In the genomic region with DNA sequence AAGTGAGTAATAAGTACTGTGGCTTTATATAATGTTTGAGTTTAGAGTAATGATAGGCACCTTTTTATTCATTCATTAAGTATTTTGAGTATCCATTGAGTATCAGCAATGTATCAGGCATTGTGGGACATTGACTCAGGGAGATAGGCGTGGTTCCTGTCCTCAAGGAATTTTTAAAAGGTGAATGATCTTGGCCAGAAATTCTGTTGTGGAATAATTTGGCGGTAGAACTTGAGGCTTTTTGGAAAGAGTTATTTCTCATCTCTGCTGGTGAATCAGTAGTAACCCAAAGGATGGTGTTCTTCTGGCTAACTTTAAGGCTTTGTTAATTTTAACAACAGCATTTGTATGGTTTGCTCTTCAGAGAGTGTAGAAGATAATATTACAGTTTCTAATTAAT, we compare ENCODE assay signal across 8 cellular contexts. TPM values are rescaled to one million over a fixed set of nuclear protein-coding genes. Genes with fewer than 3 reads are reported as not detected.
DNase-seq lines count a peak whose midpoint lies in the region; ATAC-seq, FAIRE-seq and TF ChIP-seq lines count a peak whose summit lies in the region.

No MANE protein-coding gene starts in this region.

- H3K9me3 ChIP-seq in A549: no peaks in the 10 kb centered on the region
- no peaks in the 10 kb centered on the region for H3K9me3 ChIP-seq in HCT116 (ENCODE audit: control insufficient read depth in 1 of 2, insufficient read depth in 1 of 2, low read depth in 1 of 2, low read length in 2 of 2)
- no peaks in the 10 kb centered on the region for H3K9me3 ChIP-seq in ascending aorta
- no peaks in the 10 kb centered on the region for H3K9me3 ChIP-seq in mesodermal cell (ENCODE audit: control insufficient read depth, low read length)

- no peak for FAIRE-seq in A549 (lab: Jason Lieb, UNC)

- WGBS in A549 (ENCODE audit: missing lambda C conversion rate): 52% methylated on average over 2 of the region's 2 CpGs
- WGBS in mesodermal cell (ENCODE audit: insufficient coverage in 2 of 2), 2 experiments: 88 to 94% methylated on average over 2 of the region's 2 CpGs

- ATAC-seq in A549: no peak
- ATAC-seq in HCT116: no peak
- no peak for ATAC-seq in GM18909 (IDR thresholded peaks at IDR 0.05; ENCODE audit: poor library complexity, unreplicated experiment)

- BruUV-seq in HCT116 (replicated peaks; lab: Mats Ljungman, UMichigan): no TSS peak

- POLR2A ChIA-PET in A549 (lab: Yijun Ruan, JAX) (no interaction called here), HCT116 (lab: Charles Lee) (no interaction called here)

- H3K4me2 ChIP-seq in A549 (peak overlapping the region; percentile 92), HCT116 (ENCODE audit: low read length) (peak overlapping the region; percentile 74)

- H3K27me3 ChIP-seq in HCT116 (ENCODE audit: insufficient read depth, low read length) (no peaks in the 10 kb centered on the region), ascending aorta (no peaks in the 10 kb centered on the region)

- H3K9me2 ChIP-seq in HCT116 (ENCODE audit: insufficient read depth): no peaks in the 10 kb centered on the region

- CTCF ChIA-PET in A549 (lab: Yijun Ruan, JAX) (interaction anchor here (1.0 to 2.3 kb wide), 2 partner anchors 47 to 67 kb away, joined by 3 to 8 read pairs; no protein-coding TSS in a partner anchor), HCT116 (lab: Charles Lee) (no interaction called here)

- H3K9ac ChIP-seq in HCT116 (ENCODE audit: low read length): no peak overlapping the region

- H3K79me2 ChIP-seq in HCT116 (ENCODE audit: insufficient read depth, low read length): peaks cover 70% of the 10 kb centered on the region

- TF ChIP-seq RAD21 in A549 (conservative IDR thresholded peaks at IDR 0.05 in 1 of 2, IDR thresholded peaks at IDR 0.05 in 1 of 2) (no peak), HCT116 (IDR thresholded peaks at IDR 0.05; ENCODE audit: low read depth) (no peak)

- RAD21 ChIA-PET in HCT116 (lab: Charles Lee; ENCODE audit: low non-redundant PET in 1 of 2, low total read pairs in 2 of 2, uncharacterized antibody in 2 of 2, unreplicated experiment in 2 of 2): no interaction called here

- H3K4me1 ChIP-seq in A549 (peaks cover 28% of the 10 kb centered on the region), HCT116 (ENCODE audit: control insufficient read depth in 1 of 2, insufficient read depth in 2 of 2, low read length in 2 of 2) (peaks cover 10 to 25% of the 10 kb centered on the region in 2 experiments), ascending aorta (peaks cover under 1 to 29% of the 10 kb centered on the region in 2 donors), mesodermal cell (ENCODE audit: control insufficient read depth, insufficient read depth, low read length, poor library complexity, severe bottlenecking) (peaks cover 19% of the 10 kb centered on the region)

- H3K27ac ChIP-seq in A549 (no peak overlapping the region), HCT116 (ENCODE audit: low read depth, low read length) (no peak overlapping the region), ascending aorta (peak overlapping the region in 1 of 2 donors; percentile 95), mesodermal cell (ENCODE audit: low read depth, low read length, severe bottlenecking) (no peak overlapping the region)

- H3K4me3 ChIP-seq in A549 (peak overlapping the region; percentile 95; the same call in 2 of the 3 replicates), HCT116 (replicated peaks in 1 of 2; ENCODE audit: low read depth in 1 of 2, low read length in 2 of 2) (peak overlapping the region in 1 of 2 experiments; percentile 91; a peak in 1 of 4 replicates), ascending aorta (peak overlapping the region; percentile 89 to 97), mesodermal cell (ENCODE audit: extremely low read depth, insufficient read depth, low read length, poor library complexity, severe bottlenecking) (peak overlapping the region; percentile 90)

- intact Hi-C loops in HCT116 (cut with micrococcal nuclease) (loop anchor here (5.0 kb wide), 1 partner anchor 46 kb away; no protein-coding TSS in a partner anchor), ascending aorta (cut with DNase I) (loop anchor here (2.0 to 10.0 kb wide), 7 partner anchors 69 to 1133 kb away; a partner anchor contains a TSS)

- TF ChIP-seq EP300 in A549 (IDR thresholded peaks at IDR 0.05): no peak

- peaks cover 38% of the 10 kb centered on the region for H4K20me1 ChIP-seq in HCT116 (ENCODE audit: insufficient read depth)

- no peak for TF ChIP-seq CTCF in A549 (IDR thresholded peaks at IDR 0.05)
- no peak for TF ChIP-seq CTCF in HCT116 (IDR thresholded peaks at IDR 0.05 in 2 of 3, conservative IDR thresholded peaks at IDR 0.05 in 1 of 3; ENCODE audit: borderline replicate concordance in 1 of 3, insufficient read depth in 1 of 3, low read depth in 2 of 3, low read length in 2 of 3)
- TF ChIP-seq CTCF in ascending aorta (IDR thresholded peaks at IDR 0.05): no peak

- H3K36me3 ChIP-seq in HCT116 (ENCODE audit: control insufficient read depth in 1 of 2, insufficient read depth in 2 of 2, low read length in 2 of 2) (no peaks in the 10 kb centered on the region), ascending aorta (no peaks in the 10 kb centered on the region), mesodermal cell (ENCODE audit: control insufficient read depth, insufficient read depth, low read length) (peaks cover 10% of the 10 kb centered on the region)

- TF ChIP-seq POLR2A in A549 (IDR thresholded peaks at IDR 0.05; ENCODE audit: low read length) (no peak), HCT116 (IDR thresholded peaks at IDR 0.05; ENCODE audit: borderline replicate concordance, extremely low read depth, insufficient read depth, insufficient read length) (no peak)

- no peak for DNase-seq in A549 (ENCODE audit: low read depth in 1 of 2, low spot score in 1 of 2)
- DNase-seq in HCT116 (ENCODE audit: low read depth, low spot score): no peak
- no peak for DNase-seq in ascending aorta (ENCODE audit: low spot score in 2 of 2)
- DNase-seq in stimulated activated CD8-positive, alpha-beta memory T cell treated with anti-CD3 and anti-CD28 coated beads, Interleukin-4, amount 100 ng/mL, for 48 hours: no peak
- DNase-seq in NCI-H2107 (lab: John Stamatoyannopoulos, UW): no peak
- no peak for DNase-seq in effector CD8-positive, alpha-beta T cell (lab: John Stamatoyannopoulos, UW)

- H2AFZ ChIP-seq in HCT116 (ENCODE audit: low read depth, low read length, poor library complexity, severe bottlenecking): no peak overlapping the region

TF ChIP-seq in A549, 52 proteins besides CTCF, POLR2A, EP300 and RAD21 (continues in another document):
- TF ChIP-seq EHF (CRISPR knock-in tag; IDR thresholded peaks at IDR 0.05) (no peak), ZC3H11A (IDR thresholded peaks at IDR 0.05) (no peak), ZNF302 (CRISPR knock-in tag; IDR thresholded peaks at IDR 0.05) (no peak), EHMT2 (IDR thresholded peaks at IDR 0.05; ENCODE audit: low read depth) (no peak), RFX5 (IDR thresholded peaks at IDR 0.05) (no peak), HDAC2 (IDR thresholded peaks at IDR 0.05) (no peak), JUN (IDR thresholded peaks at IDR 0.05) (no peak), ESRRA (IDR thresholded peaks at IDR 0.05; ENCODE audit: borderline replicate concordance, low read length) (no peak), NPAS2 (CRISPR knock-in tag; IDR thresholded peaks at IDR 0.05; ENCODE audit: borderline replicate concordance) (no peak), RARB (CRISPR knock-in tag; IDR thresholded peaks at IDR 0.05) (no peak)
- TF ChIP-seq, protein P1, sequence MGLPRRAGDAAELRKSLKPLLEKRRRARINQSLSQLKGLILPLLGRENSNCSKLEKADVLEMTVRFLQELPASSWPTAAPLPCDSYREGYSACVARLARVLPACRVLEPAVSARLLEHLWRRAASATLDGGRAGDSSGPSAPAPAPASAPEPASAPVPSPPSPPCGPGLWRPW (IDR thresholded peaks at IDR 0.05): no peak

TF ChIP-seq in HCT116, 20 proteins besides CTCF, POLR2A, EP300 and RAD21 (continues in another document):
- TF ChIP-seq EZH2phosphoT487 (IDR thresholded peaks at IDR 0.05; ENCODE audit: borderline replicate concordance) (no peak), JUND (IDR thresholded peaks at IDR 0.05) (no peak), EGR1 (IDR thresholded peaks at IDR 0.05; ENCODE audit: low read depth) (no peak), CBX3 (IDR thresholded peaks at IDR 0.05; ENCODE audit: low read depth) (no peak), ZNF274 (IDR thresholded peaks at IDR 0.05; ENCODE audit: low read depth, low read length) (no peak), POLR2AphosphoS5 (IDR thresholded peaks at IDR 0.05; ENCODE audit: low read depth, low read length) (no peak), EZH2 (IDR thresholded peaks at IDR 0.05) (no peak)
- TF ChIP-seq, protein P2, sequence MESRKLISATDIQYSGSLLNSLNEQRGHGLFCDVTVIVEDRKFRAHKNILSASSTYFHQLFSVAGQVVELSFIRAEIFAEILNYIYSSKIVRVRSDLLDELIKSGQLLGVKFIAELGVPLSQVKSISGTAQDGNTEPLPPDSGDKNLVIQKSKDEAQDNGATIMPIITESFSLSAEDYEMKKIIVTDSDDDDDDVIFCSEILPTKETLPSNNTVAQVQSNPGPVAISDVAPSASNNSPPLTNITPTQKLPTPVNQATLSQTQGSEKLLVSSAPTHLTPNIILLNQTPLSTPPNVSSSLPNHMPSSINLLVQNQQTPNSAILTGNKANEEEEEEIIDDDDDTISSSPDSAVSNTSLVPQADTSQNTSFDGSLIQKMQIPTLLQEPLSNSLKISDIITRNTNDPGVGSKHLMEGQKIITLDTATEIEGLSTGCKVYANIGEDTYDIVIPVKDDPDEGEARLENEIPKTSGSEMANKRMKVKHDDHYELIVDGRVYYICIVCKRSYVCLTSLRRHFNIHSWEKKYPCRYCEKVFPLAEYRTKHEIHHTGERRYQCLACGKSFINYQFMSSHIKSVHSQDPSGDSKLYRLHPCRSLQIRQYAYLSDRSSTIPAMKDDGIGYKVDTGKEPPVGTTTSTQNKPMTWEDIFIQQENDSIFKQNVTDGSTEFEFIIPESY (IDR thresholded peaks at IDR 0.05; ENCODE audit: extremely low read depth, insufficient replicate concordance, low read length): no peak
- TF ChIP-seq, protein P3, sequence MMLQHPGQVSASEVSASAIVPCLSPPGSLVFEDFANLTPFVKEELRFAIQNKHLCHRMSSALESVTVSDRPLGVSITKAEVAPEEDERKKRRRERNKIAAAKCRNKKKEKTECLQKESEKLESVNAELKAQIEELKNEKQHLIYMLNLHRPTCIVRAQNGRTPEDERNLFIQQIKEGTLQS (IDR thresholded peaks at IDR 0.05): no peak

RNA-seq across cellular contexts. Expression of a gene that starts 2.0 kb away (rescaled TPM):
- polyA plus RNA-seq in A549 (2011; rRNA removed) (160 and 191 TPM in 2 replicates), A549 (2017; fragmentation: RNase III; extraction: RNeasy Plus Mini Kit Qiagen cat#74134 plus additional on column Dnase treatment) (124 to 137 TPM (median 126 TPM) in 3 replicates)
- 138 and 141 TPM in 2 replicates for polyA plus RNA-seq in A549 (2012; cell fraction: cytosol; rRNA removed)
- 44.2 and 65.1 TPM in 2 replicates for polyA plus RNA-seq in A549 (2012; cell fraction: nucleus; rRNA removed)
- polyA minus RNA-seq in A549 (2011; rRNA and poly(A)+ RNA removed): 86.3 and 92.2 TPM in 2 replicates
- total RNA-seq in HCT116 (2021; ENCODE audit: unreplicated experiment) (233 TPM), ascending aorta (90.3 TPM)
- polyA plus RNA-seq in HCT116 (2012): 124 and 126 TPM in 2 replicates
- polyA plus RNA-seq in mesodermal cell (2013, experiment 1 of 2): 178 TPM
- 158 TPM for polyA plus RNA-seq in mesodermal cell (2013, experiment 2 of 2)
